8 cellular contexts compared by ENCODE assay signal in the genomic region with DNA sequence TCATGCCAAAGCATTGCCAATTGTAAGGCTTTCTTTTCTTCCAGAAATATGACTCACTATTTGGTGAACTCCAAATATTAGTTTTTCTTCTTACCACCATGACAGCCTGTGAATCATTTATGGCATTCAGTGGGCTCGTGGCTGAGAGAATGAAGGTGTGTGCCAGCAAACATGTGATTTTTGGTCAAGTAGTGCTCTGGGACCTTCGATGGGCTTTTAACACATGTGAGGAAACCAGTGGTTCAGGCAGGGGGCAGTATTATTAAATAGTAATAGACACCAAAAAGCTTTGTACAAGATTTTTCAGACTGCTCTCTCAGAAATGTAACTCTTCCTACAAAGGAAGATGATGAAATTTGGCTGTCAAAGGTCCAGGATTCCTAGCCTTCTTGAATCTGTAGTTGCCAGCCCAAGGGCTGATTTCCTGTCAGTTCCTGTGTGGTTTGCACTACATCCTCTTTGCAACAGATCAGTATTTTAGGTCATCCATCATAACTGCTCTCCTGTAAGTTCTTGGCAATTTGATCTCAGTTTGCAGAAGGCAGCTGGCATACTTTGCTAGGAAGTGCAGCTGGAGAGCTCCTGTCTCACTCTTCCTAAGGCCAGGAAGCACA.
DNase-seq lines count a peak whose midpoint lies in the region; ATAC-seq and TF ChIP-seq lines count a peak whose summit lies in the region.

No MANE protein-coding gene starts in this region.

- CTCF ChIA-PET in HEK293T (lab: Yijun Ruan, JAX): no interaction called here

- POLR2A ChIA-PET in HEK293T (lab: Yijun Ruan, JAX): no interaction called here

- peaks cover 61% of the 10 kb centered on the region for H3K79me2 ChIP-seq in DND-41 (ENCODE audit: insufficient read depth, low read length)

- peak overlapping the region; percentile 47 for H3K9ac ChIP-seq in DND-41 (ENCODE audit: low read depth, low read length)

- H3K4me3 ChIP-seq in DND-41 (ENCODE audit: low read depth in 1 of 2, low read length in 2 of 2) (peak overlapping the region in 1 of 2 experiments; percentile 25; a peak in 1 of 4 replicates), suprapubic skin (no peak overlapping the region)

- H3K9me3 ChIP-seq in DND-41 (ENCODE audit: insufficient read depth, low read length, severe bottlenecking): peaks cover 3% of the 10 kb centered on the region
- no peaks in the 10 kb centered on the region for H3K9me3 ChIP-seq in T-helper 17 cell (ENCODE audit: control insufficient read depth, low read length, poor library complexity, severe bottlenecking)
- no peaks in the 10 kb centered on the region for H3K9me3 ChIP-seq in suprapubic skin

- DNase-seq in DND-41: peak; percentile 82
- DNase-seq in KG1 (lab: John Stamatoyannopoulos, UW): peak; percentile 75
- DNase-seq in T-helper 17 cell: no peak
- DNase-seq in mucosa of gallbladder (ENCODE audit: low spot score): peak; percentile 56
- DNase-seq in suprapubic skin (ENCODE audit: low spot score in 2 of 2): peak in 1 of 2 donors; percentile 83
- DNase-seq in HEK293T (ENCODE audit: extremely low spot score): no peak

- peaks cover 46% of the 10 kb centered on the region for H3K4me1 Mint-ChIP-seq in T-helper 17 cell
- H3K4me1 Mint-ChIP-seq in dendritic cell treated with granulocyte-macrophage colony-stimulating factor and Interleukin-4, amounts not matched to agents 40 ng/mL and 50 ng/mL, for 4 days (ENCODE audit: low read depth): peaks cover 72% of the 10 kb centered on the region

- WGBS in suprapubic skin: 7% methylated on average over 2 of the region's 2 CpGs

- no peaks in the 10 kb centered on the region for H3K27me3 Mint-ChIP-seq in T-helper 17 cell
- H3K27me3 Mint-ChIP-seq in dendritic cell treated with granulocyte-macrophage colony-stimulating factor and Interleukin-4, amounts not matched to agents 40 ng/mL and 50 ng/mL, for 4 days: no peaks in the 10 kb centered on the region

- TF ChIP-seq CTCF in DND-41 (IDR thresholded peaks at IDR 0.05; ENCODE audit: borderline replicate concordance, extremely low read depth, low read length, poor library complexity, severe bottlenecking) (peak; percentile 48), suprapubic skin (IDR thresholded peaks at IDR 0.05) (peak; percentile 1 to 14)

- H4K20me1 ChIP-seq in DND-41 (ENCODE audit: insufficient read depth, low read length): no peaks in the 10 kb centered on the region

- H3K36me3 ChIP-seq in DND-41 (ENCODE audit: insufficient read depth, low read length) (no peaks in the 10 kb centered on the region), suprapubic skin (no peaks in the 10 kb centered on the region)

- no peak for TF ChIP-seq POLR2A in suprapubic skin (IDR thresholded peaks at IDR 0.05)

- peak overlapping the region; percentile 80 for H3K27ac Mint-ChIP-seq in T-helper 17 cell
- H3K27ac Mint-ChIP-seq in dendritic cell treated with granulocyte-macrophage colony-stimulating factor and Interleukin-4, amounts not matched to agents 40 ng/mL and 50 ng/mL, for 4 days: peak overlapping the region; percentile 34

- intact Hi-C loops in dendritic cell treated with granulocyte-macrophage colony-stimulating factor and Interleukin-4, amounts not matched to agents 40 ng/mL and 50 ng/mL, for 4 days (cut with micrococcal nuclease): loop anchor here (5.0 kb wide), 1 partner anchor 63 kb away; the partner anchor contains the start of genes BABAM2 and RBKS

- peak overlapping the region; percentile 21; the same call in 1 of the 2 replicates for H2AFZ ChIP-seq in DND-41 (ENCODE audit: low read depth, low read length)

- peaks cover 83% of the 10 kb centered on the region for H3K4me1 ChIP-seq in DND-41 (ENCODE audit: insufficient read depth, low read length)
- peaks cover 49% of the 10 kb centered on the region for H3K4me1 ChIP-seq in suprapubic skin

- H3K36me3 Mint-ChIP-seq in T-helper 17 cell (ENCODE audit: low read depth): peaks cover 4% of the 10 kb centered on the region
- H3K36me3 Mint-ChIP-seq in dendritic cell treated with granulocyte-macrophage colony-stimulating factor and Interleukin-4, amounts not matched to agents 40 ng/mL and 50 ng/mL, for 4 days (ENCODE audit: low read depth): peaks cover 6% of the 10 kb centered on the region

- H3K4me2 ChIP-seq in DND-41 (ENCODE audit: insufficient read depth, low read length): peak overlapping the region; percentile 56

- H3K27ac ChIP-seq in DND-41 (ENCODE audit: low read length) (peak overlapping the region; percentile 91), suprapubic skin (peak overlapping the region; percentile 66)

- no peaks in the 10 kb centered on the region for H3K9me3 Mint-ChIP-seq in dendritic cell treated with granulocyte-macrophage colony-stimulating factor and Interleukin-4, amounts not matched to agents 40 ng/mL and 50 ng/mL, for 4 days

- ATAC-seq in DND-41 (ENCODE audit: insufficient read depth, low read depth): peak; percentile 95
- peak; percentile 83 for ATAC-seq in T-helper 17 cell
- ATAC-seq in HG03139 (IDR thresholded peaks at IDR 0.05; ENCODE audit: unreplicated experiment): no peak

- TF ChIP-seq EP300 in suprapubic skin (IDR thresholded peaks at IDR 0.05): no peak

- H3K4me3 Mint-ChIP-seq in T-helper 17 cell: peak overlapping the region; percentile 41
- no peak overlapping the region for H3K4me3 Mint-ChIP-seq in dendritic cell treated with granulocyte-macrophage colony-stimulating factor and Interleukin-4, amounts not matched to agents 40 ng/mL and 50 ng/mL, for 4 days

- H3K27me3 ChIP-seq in DND-41 (ENCODE audit: insufficient read depth, low read length, poor library complexity) (no peaks in the 10 kb centered on the region), suprapubic skin (no peaks in the 10 kb centered on the region)

TF ChIP-seq in HEK293T, 16 proteins besides CTCF, POLR2A, EP300 and RAD21:
- TF ChIP-seq, protein P1, sequence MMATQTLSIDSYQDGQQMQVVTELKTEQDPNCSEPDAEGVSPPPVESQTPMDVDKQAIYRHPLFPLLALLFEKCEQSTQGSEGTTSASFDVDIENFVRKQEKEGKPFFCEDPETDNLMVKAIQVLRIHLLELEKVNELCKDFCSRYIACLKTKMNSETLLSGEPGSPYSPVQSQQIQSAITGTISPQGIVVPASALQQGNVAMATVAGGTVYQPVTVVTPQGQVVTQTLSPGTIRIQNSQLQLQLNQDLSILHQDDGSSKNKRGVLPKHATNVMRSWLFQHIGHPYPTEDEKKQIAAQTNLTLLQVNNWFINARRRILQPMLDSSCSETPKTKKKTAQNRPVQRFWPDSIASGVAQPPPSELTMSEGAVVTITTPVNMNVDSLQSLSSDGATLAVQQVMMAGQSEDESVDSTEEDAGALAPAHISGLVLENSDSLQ (IDR thresholded peaks at IDR 0.05): no peak
- TF ChIP-seq BHLHE40 (IDR thresholded peaks at IDR 0.05; ENCODE audit: borderline replicate concordance) (no peak), HDGF (IDR thresholded peaks at IDR 0.05; ENCODE audit: borderline replicate concordance) (no peak), LEF1 (IDR thresholded peaks at IDR 0.05; ENCODE audit: borderline replicate concordance) (no peak), SUZ12 (IDR thresholded peaks at IDR 0.05) (no peak)
TF ChIP-seq in HEK293T: peak in this region for 0.

Comparison
In these comparisons a context has a peak if more than half of its experiments do, and no peak if none do; other contexts are left out.
1. DNase-seq: peak in DND-41 (single experiment), KG1 (single experiment) and mucosa of gallbladder (single experiment); none in T-helper 17 cell (0 of 3) and HEK293T (single experiment).